20 cellular contexts compared by ENCODE assay signal in the genomic region with DNA sequence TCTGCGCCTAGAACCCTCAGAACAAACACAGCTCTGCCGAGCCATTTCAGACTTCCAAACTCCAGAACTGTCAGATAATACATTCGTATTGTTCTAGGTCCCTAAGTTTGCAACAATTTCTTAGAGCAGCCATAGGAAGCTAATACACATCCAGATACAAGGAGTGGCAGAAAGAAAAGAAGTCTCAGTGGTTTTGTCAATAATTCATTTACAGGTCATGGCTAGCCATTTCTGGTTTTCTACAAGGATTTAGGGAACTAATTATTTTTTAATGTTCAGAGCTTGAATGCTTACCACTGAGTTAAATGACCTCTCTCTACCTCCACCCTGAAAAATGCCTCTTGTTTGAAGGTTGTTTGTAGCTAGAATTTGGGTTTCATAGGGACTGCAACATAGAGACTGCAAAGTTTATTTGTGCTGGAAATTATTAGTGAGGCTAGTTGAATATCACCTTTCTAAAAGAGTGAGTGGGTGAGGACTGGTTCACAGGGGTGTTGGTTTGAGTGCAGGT. TPM values are rescaled to one million over a fixed set of nuclear protein-coding genes. Genes with fewer than 3 reads are reported as not detected.
DNase-seq lines count a peak whose midpoint lies in the region; ATAC-seq and TF ChIP-seq lines count a peak whose summit lies in the region.
"Had no signal": no experiment of that assay in that cellular context is flagged by ENCODE, and none has a peak within 500 bp of the region (broad histone marks: within the 10 kb centered on the region; RNA-seq: fewer than 3 reads in every experiment).

No MANE protein-coding gene starts in this region.

- H3K9me3 ChIP-seq in mesenchymal stem cell (ENCODE audit: control insufficient read depth, low read length), result no peaks in the 10 kb centered on the region
- no peaks in the 10 kb centered on the region for H3K9me3 ChIP-seq in breast epithelium
- H3K9me3 ChIP-seq: SJCRH30 had no signal

- H3K4ac ChIP-seq in mesenchymal stem cell (ENCODE audit: low read depth in 1 of 2, low read length in 2 of 2), result no peak overlapping the region

- H3K18ac ChIP-seq in mesenchymal stem cell (ENCODE audit: low read depth in 1 of 2, low read length in 2 of 2), result peak overlapping the region in 1 of 2 experiments; percentile 67

- H2BK12ac ChIP-seq in mesenchymal stem cell (ENCODE audit: low read length in 2 of 2), result peak overlapping the region in 1 of 2 experiments; percentile 75

- H3K9ac ChIP-seq in mesenchymal stem cell (ENCODE audit: low read length), result no peak overlapping the region

- WGBS in mesenchymal stem cell, result 78% methylated on average over 2 of the region's 3 CpGs

- H3K14ac ChIP-seq in mesenchymal stem cell (ENCODE audit: low read length in 2 of 2), result no peak overlapping the region

- CTCF ChIA-PET in activated CD8-positive, alpha-beta memory T cell treated with anti-CD3 and anti-CD28 coated beads, Interleukin-2, amount 10 ng/mL, durations not matched to agents 7 days and 5 days (lab: Charles Lee), result interaction anchor here (1.0 to 2.0 kb wide), 2 partner anchors 15 to 38 kb away, joined by 5 to 19 read pairs; a partner anchor contains a TSS

- H3K9me3 Mint-ChIP-seq in activated CD8-positive, alpha-beta memory T cell treated with anti-CD3 and anti-CD28 coated beads, Interleukin-2, amount 10 ng/mL, durations not matched to agents 7 days and 5 days (ENCODE audit: low read depth), result no peaks in the 10 kb centered on the region
- H3K9me3 Mint-ChIP-seq: CD4-positive, alpha-beta T cell had no signal

- DNase-seq in activated CD8-positive, alpha-beta memory T cell treated with anti-CD3 and anti-CD28 coated beads, Interleukin-2, amount 10 ng/mL, durations not matched to agents 7 days and 5 days, result no peak
- no peak for DNase-seq in activated CD8-positive, alpha-beta memory T cell treated with anti-CD3 and anti-CD28 coated beads for 24 hours
- DNase-seq in mesenchymal stem cell (no peak), AG08396 (ENCODE audit: low spot score) (no peak), breast epithelium (ENCODE audit: low spot score in 2 of 2) (no peak)
- no peak for DNase-seq in stimulated activated CD4-positive, alpha-beta T cell treated with anti-CD3 and anti-CD28 coated beads, Interleukin-2, amount 100 ng/mL, for 24 hours
- DNase-seq: 8988T; CD4-positive, alpha-beta T cell; KBM-7; NCI-H1105 treated with DMSO at 0.1 percent for 48 hours; NCI-H1694; NCI-H2081 treated with DMSO at 0.1 percent for 48 hours; NCI-H446 treated with DMSO at 0.1 percent for 48 hours; NCI-H69; SJCRH30 had no signal

- no peak overlapping the region for H3K4me3 Mint-ChIP-seq in activated CD8-positive, alpha-beta memory T cell treated with anti-CD3 and anti-CD28 coated beads, Interleukin-2, amount 10 ng/mL, durations not matched to agents 7 days and 5 days
- H3K4me3 Mint-ChIP-seq: CD4-positive, alpha-beta T cell had no signal

- no peak overlapping the region for H3K23ac ChIP-seq in mesenchymal stem cell (ENCODE audit: low read length in 2 of 2)

- TF ChIP-seq POLR2A in breast epithelium (IDR thresholded peaks at IDR 0.05), result no peak

- no peak overlapping the region for H3K27ac ChIP-seq in mesenchymal stem cell (ENCODE audit: low read length, poor library complexity, severe bottlenecking)
- no peak overlapping the region for H3K27ac ChIP-seq in breast epithelium
- H3K27ac ChIP-seq: SJCRH30 had no signal

- ATAC-seq in activated CD8-positive, alpha-beta memory T cell treated with anti-CD3 and anti-CD28 coated beads, Interleukin-2, amount 10 ng/mL, durations not matched to agents 7 days and 5 days, result no peak
- ATAC-seq in HG03108 (IDR thresholded peaks at IDR 0.05; ENCODE audit: unreplicated experiment) (peak; percentile 31), GM21526 (IDR thresholded peaks at IDR 0.05; ENCODE audit: low FRiP score, unreplicated experiment) (no peak)
- ATAC-seq: HepG2, Panc1 had no signal

- no peak overlapping the region for H2AFZ ChIP-seq in mesenchymal stem cell (ENCODE audit: low read depth, low read length)

- H3K36me3 ChIP-seq in mesenchymal stem cell (ENCODE audit: control insufficient read depth in 1 of 2, insufficient read depth in 2 of 2, low read depth in 1 of 2, low read length in 2 of 2), result no peaks in the 10 kb centered on the region
- H3K36me3 ChIP-seq in breast epithelium, result no peaks in the 10 kb centered on the region
- H3K36me3 ChIP-seq: SJCRH30 had no signal

- H3K79me1 ChIP-seq in mesenchymal stem cell (replicated peaks; ENCODE audit: low read length, poor library complexity, severe bottlenecking), result no peaks in the 10 kb centered on the region

- no peak overlapping the region for H2BK15ac ChIP-seq in mesenchymal stem cell (ENCODE audit: low read depth, poor library complexity, severe bottlenecking)

- H4K8ac ChIP-seq in mesenchymal stem cell (ENCODE audit: low read length), result no peak overlapping the region

- peak overlapping the region; percentile 37 for H4K91ac ChIP-seq in mesenchymal stem cell (ENCODE audit: low read length)

- no peak overlapping the region for H2AK5ac ChIP-seq in mesenchymal stem cell (ENCODE audit: low read length, severe bottlenecking)

- H3K27ac Mint-ChIP-seq in activated CD8-positive, alpha-beta memory T cell treated with anti-CD3 and anti-CD28 coated beads, Interleukin-2, amount 10 ng/mL, durations not matched to agents 7 days and 5 days, result peak overlapping the region; percentile 41
- H3K27ac Mint-ChIP-seq: CD4-positive, alpha-beta T cell had no signal

- H3K4me1 ChIP-seq in mesenchymal stem cell (ENCODE audit: control insufficient read depth, insufficient read depth, low read depth, low read length) (peaks cover 12% of the 10 kb centered on the region), breast epithelium (no peaks in the 10 kb centered on the region)

- H2BK120ac ChIP-seq in mesenchymal stem cell (ENCODE audit: low read depth, low read length), result no peak overlapping the region

- peaks cover 89% of the 10 kb centered on the region for H3K4me1 Mint-ChIP-seq in activated CD8-positive, alpha-beta memory T cell treated with anti-CD3 and anti-CD28 coated beads, Interleukin-2, amount 10 ng/mL, durations not matched to agents 7 days and 5 days

- H3K4me3 ChIP-seq in mesenchymal stem cell (ENCODE audit: insufficient read depth in 1 of 2, low read depth in 1 of 2, low read length in 2 of 2) (no peak overlapping the region), breast epithelium (no peak overlapping the region)
- H3K4me3 ChIP-seq: SJCRH30 had no signal

- no peak for TF ChIP-seq CTCF in breast epithelium (IDR thresholded peaks at IDR 0.05)

- H3K27me3 ChIP-seq in mesenchymal stem cell (ENCODE audit: control insufficient read depth in 1 of 2, insufficient read depth in 1 of 2, low read length in 2 of 2) (no peaks in the 10 kb centered on the region), breast epithelium (no peaks in the 10 kb centered on the region)
- H3K27me3 ChIP-seq: SJCRH30 had no signal

- no peak overlapping the region for H3K4me2 ChIP-seq in mesenchymal stem cell (ENCODE audit: low read length, poor library complexity, severe bottlenecking)

- intact Hi-C loops in breast epithelium (cut with DNase I; ENCODE audit: low total_unique reads), result no loop called here

- H3K27me3 Mint-ChIP-seq in activated CD8-positive, alpha-beta memory T cell treated with anti-CD3 and anti-CD28 coated beads, Interleukin-2, amount 10 ng/mL, durations not matched to agents 7 days and 5 days, result no peaks in the 10 kb centered on the region
- H3K27me3 Mint-ChIP-seq: CD4-positive, alpha-beta T cell had no signal

- no peak overlapping the region for H2BK5ac ChIP-seq in mesenchymal stem cell (ENCODE audit: low read depth, low read length, poor library complexity, severe bottlenecking)

- peaks cover 29% of the 10 kb centered on the region for H3K36me3 Mint-ChIP-seq in activated CD8-positive, alpha-beta memory T cell treated with anti-CD3 and anti-CD28 coated beads, Interleukin-2, amount 10 ng/mL, durations not matched to agents 7 days and 5 days

RNA-seq across cellular contexts. Expression of a gene that starts 15.5 kb away (rescaled TPM):
- 10 to 100 TPM; 25.0 to 32.3 TPM for total RNA-seq in activated CD8-positive, alpha-beta memory T cell treated with anti-CD3 and anti-CD28 coated beads, Interleukin-2, amount 10 ng/mL, durations not matched to agents 7 days and 5 days
- 28.3 TPM for polyA plus RNA-seq in mesenchymal stem cell (2013, experiment 1 of 2)
- 29.1 TPM for polyA plus RNA-seq in mesenchymal stem cell (2013, experiment 2 of 2)
- total RNA-seq in breast epithelium, result 10 to 100 TPM; 12.6 to 39.2 (median 34.1) TPM

RNA-seq across cellular contexts. Expression of a gene that starts 42.3 kb away (rescaled TPM):
- not detected for total RNA-seq in activated CD8-positive, alpha-beta memory T cell treated with anti-CD3 and anti-CD28 coated beads, Interleukin-2, amount 10 ng/mL, durations not matched to agents 7 days and 5 days
- polyA plus RNA-seq in mesenchymal stem cell (2013, experiment 1 of 2), result not detected
- polyA plus RNA-seq in mesenchymal stem cell (2013, experiment 2 of 2), result not detected
- not detected for total RNA-seq in breast epithelium
- total RNA-seq: CD4-positive, alpha-beta T cell had no signal
- polyA plus RNA-seq: BJ had no signal
